ENCODE assay signal across 1 cellular context in the genomic region with DNA sequence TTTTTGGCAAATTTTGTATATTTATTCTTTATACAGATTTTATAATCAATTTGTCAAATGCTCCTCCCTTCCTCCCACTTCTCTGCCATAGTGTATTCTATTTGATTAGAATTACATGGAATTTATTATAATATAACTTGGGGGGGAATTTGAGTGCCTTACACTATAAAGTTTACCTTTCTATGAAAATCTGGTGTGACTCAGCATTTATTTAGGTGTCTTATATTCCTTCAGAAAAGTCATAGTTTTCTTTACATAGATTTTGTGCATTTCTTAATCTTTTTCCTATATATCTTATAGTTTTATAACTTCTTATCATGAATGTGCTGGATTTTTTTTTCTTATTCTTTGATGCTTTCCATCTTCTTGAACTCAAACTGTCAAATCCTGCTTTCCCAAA.
TF ChIP-seq lines count a peak whose summit lies in the region.

No MANE protein-coding gene starts in this region.

TF ChIP-seq in HepG2, 621 proteins besides CTCF, POLR2A, EP300 and RAD21:
- TF ChIP-seq NFE2L2 (IDR thresholded peaks at IDR 0.05; ENCODE audit: low read length): peak; percentile 74
- TF ChIP-seq MAFK (conservative IDR thresholded peaks at IDR 0.05 in 1 of 2, IDR thresholded peaks at IDR 0.05 in 1 of 2; ENCODE audit: low read length in 2 of 2): peak in 1 of 2 experiments; percentile 50; a peak in 2 of 4 replicates
- no peak for TF ChIP-seq ZSCAN25 (CRISPR knock-in tag; IDR thresholded peaks at IDR 0.05)
